In genomic region chr16:85134794-85135153, GRCh38 we compare ENCODE assay signal across 16 cellular contexts. TPM values are rescaled to one million over a fixed set of nuclear protein-coding genes. Genes with fewer than 3 reads are reported as not detected.
DNase-seq lines count a peak whose midpoint lies in the region; ATAC-seq and TF ChIP-seq lines count a peak whose summit lies in the region.
"Had no signal": no experiment of that assay in that cellular context is flagged by ENCODE, and none has a peak within 500 bp of the region (broad histone marks: within the 10 kb centered on the region; RNA-seq: fewer than 3 reads in every experiment).

No MANE protein-coding gene starts in this region.

- no peak overlapping the region for H4K8ac ChIP-seq in IMR-90 (ENCODE audit: low read depth in 2 of 2, low read length in 2 of 2)

- no peak overlapping the region for H2BK5ac ChIP-seq in IMR-90 (ENCODE audit: low read depth, low read length, poor library complexity, severe bottlenecking)

- no peak overlapping the region for H3K4me3 ChIP-seq in IMR-90 (ENCODE audit: insufficient read depth, low read depth, low read length)
- no peak overlapping the region for H3K4me3 ChIP-seq in coronary artery
- H3K4me3 ChIP-seq in gastrocnemius medialis: no peak overlapping the region
- no peak overlapping the region for H3K4me3 ChIP-seq in breast epithelium
- H3K4me3 ChIP-seq: GM23338 had no signal

- H3K9ac ChIP-seq in IMR-90 (ENCODE audit: low read depth, low read length): no peak overlapping the region

- H4K5ac ChIP-seq in IMR-90 (ENCODE audit: low read depth, low read length): no peak overlapping the region

- peak overlapping the region; percentile 71; the same call in 1 of the 2 replicates for H2AK5ac ChIP-seq in IMR-90 (ENCODE audit: low read depth, low read length)

- no peak overlapping the region for H2BK20ac ChIP-seq in IMR-90 (ENCODE audit: low read depth, low read length)

- no TSS peak for BruUV-seq in IMR-90 (replicated peaks; lab: Mats Ljungman, UMichigan)

- H3K4ac ChIP-seq in IMR-90 (ENCODE audit: low read depth, low read length): no peak overlapping the region

- no peak overlapping the region for H3K56ac ChIP-seq in IMR-90 (ENCODE audit: extremely low read depth, insufficient read depth, low read length)

- no peak overlapping the region for H3K23ac ChIP-seq in IMR-90 (ENCODE audit: low read depth, low read length)

- POLR2A ChIA-PET in IMR-90 (lab: Charles Lee; ENCODE audit: unreplicated experiment): no interaction called here

- no peaks in the 10 kb centered on the region for H3K27me3 ChIP-seq in IMR-90 (ENCODE audit: control insufficient read depth, insufficient read depth, low read length)
- no peaks in the 10 kb centered on the region for H3K27me3 ChIP-seq in gastrocnemius medialis
- no peaks in the 10 kb centered on the region for H3K27me3 ChIP-seq in breast epithelium

- no peak overlapping the region for H2BK120ac ChIP-seq in IMR-90 (ENCODE audit: low read depth, low read length)

- no peak for TF ChIP-seq RAD21 in IMR-90 (IDR thresholded peaks at IDR 0.05; ENCODE audit: low read length)

- no peaks in the 10 kb centered on the region for H3K79me1 ChIP-seq in IMR-90 (ENCODE audit: low read depth in 1 of 2, low read length in 2 of 2)

- no peak overlapping the region for H4K91ac ChIP-seq in IMR-90 (ENCODE audit: insufficient read depth, low read depth, low read length)

- H3K4me2 ChIP-seq in IMR-90 (ENCODE audit: low read depth, low read length): no peak overlapping the region
- H3K4me2 ChIP-seq: GM23338 had no signal

- H3K9me1 ChIP-seq in IMR-90 (ENCODE audit: insufficient read depth, low read length): peaks cover 25% of the 10 kb centered on the region

- no peak overlapping the region for H3K18ac ChIP-seq in IMR-90 (ENCODE audit: low read depth, low read length)

- CTCF ChIA-PET in IMR-90 (lab: Yijun Ruan, JAX): interaction anchor here (0.6 kb wide), 1 partner anchor 25 kb away, joined by 3 read pairs; no protein-coding TSS in a partner anchor

- no peaks in the 10 kb centered on the region for H3K9me3 ChIP-seq in IMR-90 (ENCODE audit: control insufficient read depth, insufficient read depth, low read length)
- no peaks in the 10 kb centered on the region for H3K9me3 ChIP-seq in gastrocnemius medialis
- H3K9me3 ChIP-seq in breast epithelium: no peaks in the 10 kb centered on the region

- no peak overlapping the region for H2AK9ac ChIP-seq in IMR-90 (replicated peaks; ENCODE audit: low read depth, low read length, poor library complexity)

- intact Hi-C loops in IMR-90 (cut with micrococcal nuclease): no loop called here
- intact Hi-C loops in left ventricle myocardium superior (cut with micrococcal nuclease): no loop called here
- intact Hi-C loops in gastrocnemius medialis (cut with DNase I; ENCODE audit: low total_unique reads): no loop called here
- intact Hi-C loops in breast epithelium (cut with DNase I; ENCODE audit: low total_unique reads): no loop called here

- in situ Hi-C loops in IMR-90 (cut with MboI; ENCODE audit: low sequenced_read_pairs) (no loop called here), gastrocnemius medialis (cut with MboI; ENCODE audit: low sequenced_read_pairs in 4 of 4) (no loop called here)

- ATAC-seq in IMR-90 (ENCODE audit: low read depth): no peak
- no peak for ATAC-seq in left ventricle myocardium superior
- ATAC-seq in gastrocnemius medialis: no peak
- ATAC-seq: GM23338 had no signal

- no peaks in the 10 kb centered on the region for H3K36me3 ChIP-seq in IMR-90 (ENCODE audit: control insufficient read depth, insufficient read depth, low read length)
- no peaks in the 10 kb centered on the region for H3K36me3 ChIP-seq in gastrocnemius medialis
- H3K36me3 ChIP-seq in breast epithelium: no peaks in the 10 kb centered on the region

- no peaks in the 10 kb centered on the region for H4K20me1 ChIP-seq in IMR-90 (ENCODE audit: insufficient read depth, low read length)

- no peak overlapping the region for H3K27ac ChIP-seq in IMR-90 (ENCODE audit: insufficient read depth, low read length)
- peak overlapping the region in 1 of 2 donors; percentile 46 for H3K27ac ChIP-seq in coronary artery
- peak overlapping the region in 3 of 4 donors; percentile 14 to 79 (median 72) for H3K27ac ChIP-seq in gastrocnemius medialis
- peak overlapping the region in 1 of 2 donors; percentile 83 for H3K27ac ChIP-seq in breast epithelium

- no peak for TF ChIP-seq CTCF in IMR-90 (conservative IDR thresholded peaks at IDR 0.05; ENCODE audit: low read depth, low read length)
- no peak for TF ChIP-seq CTCF in coronary artery (IDR thresholded peaks at IDR 0.05)
- no peak for TF ChIP-seq CTCF in gastrocnemius medialis (IDR thresholded peaks at IDR 0.05 in 4 of 5, conservative IDR thresholded peaks at IDR 0.05 in 1 of 5)
- TF ChIP-seq CTCF in breast epithelium (IDR thresholded peaks at IDR 0.05): no peak

- peaks cover 26% of the 10 kb centered on the region for H3K4me1 ChIP-seq in IMR-90 (ENCODE audit: control insufficient read depth, insufficient read depth, low read length)
- H3K4me1 ChIP-seq in gastrocnemius medialis: peaks cover 33 to 45% of the 10 kb centered on the region in 2 donors
- peaks cover 0 to 14% of the 10 kb centered on the region in 2 donors for H3K4me1 ChIP-seq in breast epithelium

- no peak for DNase-seq in IMR-90
- DNase-seq in coronary artery (ENCODE audit: low spot score): peak; percentile 74
- peak; percentile 69 for DNase-seq in left ventricle myocardium superior
- no peak for DNase-seq in gastrocnemius medialis
- DNase-seq in breast epithelium (ENCODE audit: low spot score in 2 of 2): no peak
- DNase-seq in NCI-H2171 (lab: John Stamatoyannopoulos, UW): no peak
- no peak for DNase-seq in activated effector memory CD4-positive, alpha-beta T cell treated with Interleukin-2 at 50 U/mL for 16 hours
- DNase-seq: AML-193; CD4-positive, alpha-beta T cell; DMS79 treated with DMSO at 0.1 percent for 48 hours; HFFc6; NCI-H1105 treated with DMSO at 0.1 percent for 48 hours; NCI-H187; NCI-H510A; SHP77 treated with DMSO at 0.1 percent for 48 hours had no signal

- H2BK15ac ChIP-seq in IMR-90 (ENCODE audit: low read depth, low read length): no peak overlapping the region

- no peak overlapping the region for H2AFZ ChIP-seq in IMR-90 (replicated peaks; ENCODE audit: low read length, poor library complexity)
- H2AFZ ChIP-seq: GM23338 had no signal

- dilution Hi-C loops in IMR-90 (cut with HindIII; ENCODE audit: low sequenced_read_pairs, unreplicated experiment): no loop called here

- WGBS in IMR-90 (ENCODE audit: extremely low coverage in 2 of 2, insufficient read length in 1 of 2), 2 experiments: no CpG with 5 or more reads among the region's 14 CpGs

- TF ChIP-seq POLR2A in IMR-90 (IDR thresholded peaks at IDR 0.05; ENCODE audit: low read depth, low read length) (no peak), gastrocnemius medialis (IDR thresholded peaks at IDR 0.05) (no peak), breast epithelium (IDR thresholded peaks at IDR 0.05) (no peak)

- no peak overlapping the region for H3K14ac ChIP-seq in IMR-90 (replicated peaks; ENCODE audit: low read depth, low read length)

TF ChIP-seq in IMR-90, 13 proteins besides CTCF, POLR2A, EP300 and RAD21:
- no peak for TF ChIP-seq MAZ (IDR thresholded peaks at IDR 0.05; ENCODE audit: borderline replicate concordance, low read depth, low read length)
- no peak for TF ChIP-seq MXI1 (IDR thresholded peaks at IDR 0.05; ENCODE audit: borderline replicate concordance, low read depth, low read length)
- no peak for TF ChIP-seq RCOR1 (IDR thresholded peaks at IDR 0.05; ENCODE audit: insufficient replicate concordance, low read length)
- TF ChIP-seq RFX5 (IDR thresholded peaks at IDR 0.05; ENCODE audit: low read depth, low read length): no peak

RNA-seq across cellular contexts. Expression of gene CIBAR2, which starts 22.5 kb away (rescaled TPM):
- total RNA-seq in IMR-90 (2012; rRNA removed): 0.18 TPM in 1 of 2 replicates, not detected in the other
- polyA plus RNA-seq in IMR-90 (2012; rRNA removed): 0.16 and 0.24 TPM in 2 replicates
- not detected in 2 replicates for polyA plus RNA-seq in IMR-90 (2012; cell fraction: cytosol; rRNA removed)
- 2.0 and 3.7 TPM in 2 replicates for polyA plus RNA-seq in IMR-90 (2012; cell fraction: nucleus; rRNA removed; ENCODE audit: low replicate concordance)
- not detected for total RNA-seq in left ventricle myocardium superior
- total RNA-seq in gastrocnemius medialis: not detected
- total RNA-seq in breast epithelium: not detected
- total RNA-seq: CD4-positive, alpha-beta T cell; GM23338; HFFc6 had no signal
- polyA plus RNA-seq: GM23338 had no signal

Comparison
In these comparisons a context has a peak if more than half of its experiments do, and no peak if none do; other contexts are left out.
1. DNase-seq: peak in coronary artery (single experiment) and left ventricle myocardium superior (single experiment); none in IMR-90 (single experiment), gastrocnemius medialis (0 of 2), breast epithelium (0 of 2), NCI-H2171 (single experiment) and activated effector memory CD4-positive, alpha-beta T cell treated with Interleukin-2 at 50 U/mL for 16 hours (single experiment).